ENCODE assay signal across 8 cellular contexts in genomic region chr12:4857472-4858291, GRCh38. TPM values are rescaled to one million over a fixed set of nuclear protein-coding genes. Genes with fewer than 3 reads are reported as not detected.
DNase-seq lines count a peak whose midpoint lies in the region; ATAC-seq, FAIRE-seq and TF ChIP-seq lines count a peak whose summit lies in the region.

No MANE protein-coding gene starts in this region.

- no peaks in the 10 kb centered on the region for H3K27me3 ChIP-seq in liver (ENCODE audit: control insufficient read depth in 4 of 4, insufficient read depth in 4 of 4, low read length in 3 of 4)

- FAIRE-seq in GM12891 (lab: Jason Lieb, UNC) = peak; percentile 91

- no peaks in the 10 kb centered on the region for H3K36me3 ChIP-seq in liver (ENCODE audit: control insufficient read depth in 4 of 4, insufficient read depth in 3 of 4, low read depth in 1 of 4, low read length in 3 of 4)

- TF ChIP-seq RAD21 in liver (IDR thresholded peaks at IDR 0.05) = peak; percentile 73 to 79

- CTCF ChIA-PET in activated CD4-positive, alpha-beta T cell treated with anti-CD3 and anti-CD28 coated beads, Interleukin-2, amount 10 ng/mL, durations not matched to agents 7 days and 5 days (lab: Charles Lee) = interaction anchor here (0.6 to 6.8 kb wide), 19 partner anchors 9 to 1950 kb away, joined by 3 to 70 read pairs (median 4); no protein-coding TSS in a partner anchor

- H3K36me3 Mint-ChIP-seq in activated CD4-positive, alpha-beta T cell treated with anti-CD3 and anti-CD28 coated beads, Interleukin-2, amount 10 ng/mL, durations not matched to agents 7 days and 5 days (ENCODE audit: low read depth) = no peaks in the 10 kb centered on the region

- H3K9ac ChIP-seq in liver (ENCODE audit: low read depth in 1 of 2, low read length in 2 of 2) = no peak overlapping the region

- peak; percentile 81 for TF ChIP-seq CTCF in liver (IDR thresholded peaks at IDR 0.05; ENCODE audit: low read depth, low read length, missing input control)

- 4% methylated on average over 24 of the region's 24 CpGs for WGBS in liver

- peak overlapping the region in 1 of 3 donors; percentile 2 for H3K4me3 ChIP-seq in liver (ENCODE audit: low read depth in 1 of 3, low read length in 3 of 3)

- POLR2A ChIA-PET in activated CD4-positive, alpha-beta T cell treated with anti-CD3 and anti-CD28 coated beads, Interleukin-2, amount 10 ng/mL, durations not matched to agents 7 days and 5 days (lab: Charles Lee) = no interaction called here

- no peaks in the 10 kb centered on the region for H3K9me3 Mint-ChIP-seq in activated CD4-positive, alpha-beta T cell treated with anti-CD3 and anti-CD28 coated beads, Interleukin-2, amount 10 ng/mL, durations not matched to agents 7 days and 5 days

- TF ChIP-seq POLR2A in GM12891 (IDR thresholded peaks at IDR 0.05; ENCODE audit: low read depth, low read length) = no peak

- peaks cover 0 to 14% (median 8%) of the 10 kb centered on the region in 4 donors for H3K4me1 ChIP-seq in liver (ENCODE audit: control insufficient read depth in 4 of 4, insufficient read depth in 4 of 4, low read length in 3 of 4)

- peak; percentile 58 for DNase-seq in GM12891 (ENCODE audit: insufficient read length, low spot score)
- peak; percentile 51 to 79 for DNase-seq in NCI-H524 (lab: John Stamatoyannopoulos, UW)
- peak; percentile 81 for DNase-seq in activated CD4-positive, alpha-beta T cell treated with anti-CD3 and anti-CD28 coated beads, Interleukin-2, amount 10 ng/mL, durations not matched to agents 7 days and 5 days
- peak; percentile 76 for DNase-seq in dedifferentiated amniotic fluid mesenchymal stem cell (ENCODE audit: extremely low spot score)
- DNase-seq in stimulated activated CD4-positive, alpha-beta T cell treated with anti-CD3 and anti-CD28 coated beads, TNF-alpha, amount 100 ng/mL, for 1 hour (ENCODE audit: low read depth in 3 of 3, low spot score in 1 of 3) = peak; percentile 27 to 63 (median 30)

- ATAC-seq in HG03439 (IDR thresholded peaks at IDR 0.05; ENCODE audit: unreplicated experiment) (peak; percentile 68), HG02840 (IDR thresholded peaks at IDR 0.05; ENCODE audit: low FRiP score, unreplicated experiment) (no peak)

- H3K27ac Mint-ChIP-seq in activated CD4-positive, alpha-beta T cell treated with anti-CD3 and anti-CD28 coated beads, Interleukin-2, amount 10 ng/mL, durations not matched to agents 7 days and 5 days = no peak overlapping the region

- no peak overlapping the region for H3K27ac ChIP-seq in liver (ENCODE audit: low read depth in 1 of 2, low read length in 2 of 2)

- peaks cover 28% of the 10 kb centered on the region for H3K27me3 Mint-ChIP-seq in activated CD4-positive, alpha-beta T cell treated with anti-CD3 and anti-CD28 coated beads, Interleukin-2, amount 10 ng/mL, durations not matched to agents 7 days and 5 days

- peak overlapping the region; percentile 34 for H3K4me3 Mint-ChIP-seq in activated CD4-positive, alpha-beta T cell treated with anti-CD3 and anti-CD28 coated beads, Interleukin-2, amount 10 ng/mL, durations not matched to agents 7 days and 5 days

- peaks cover 20% of the 10 kb centered on the region for H3K4me1 Mint-ChIP-seq in activated CD4-positive, alpha-beta T cell treated with anti-CD3 and anti-CD28 coated beads, Interleukin-2, amount 10 ng/mL, durations not matched to agents 7 days and 5 days

- no peaks in the 10 kb centered on the region for H3K9me3 ChIP-seq in liver (ENCODE audit: control insufficient read depth in 4 of 4, low read length in 3 of 4)

TF ChIP-seq in GM12891, 5 proteins besides CTCF, POLR2A, EP300 and RAD21:
- TF ChIP-seq TAF1 (IDR thresholded peaks at IDR 0.05; ENCODE audit: low read depth, low read length) = no peak
- TF ChIP-seq POLR2AphosphoS5 (IDR thresholded peaks at IDR 0.05; ENCODE audit: low read depth, low read length) = no peak
- no peak for TF ChIP-seq SPI1 (IDR thresholded peaks at IDR 0.05; ENCODE audit: low read depth, low read length)
- no peak for TF ChIP-seq POU2F2 (IDR thresholded peaks at IDR 0.05; ENCODE audit: low read depth, low read length)
- TF ChIP-seq PAX5 (IDR thresholded peaks at IDR 0.05; ENCODE audit: insufficient read depth, low read length, severe bottlenecking) = no peak

TF ChIP-seq in liver, 16 proteins besides CTCF, POLR2A, EP300 and RAD21:
- no peak for TF ChIP-seq SP1 (IDR thresholded peaks at IDR 0.05)
- no peak for TF ChIP-seq YY1 (IDR thresholded peaks at IDR 0.05)

RNA-seq across cellular contexts. Expression of gene KCNA1, which starts 52.0 kb away (rescaled TPM):
- polyA plus RNA-seq in GM12891 (2012; ENCODE audit: low read depth, missing spikeins) = 1.0 TPM
- total RNA-seq in activated CD4-positive, alpha-beta T cell treated with anti-CD3 and anti-CD28 coated beads, Interleukin-2, amount 10 ng/mL, durations not matched to agents 7 days and 5 days = not detected
- total RNA-seq in liver = not detected
- polyA plus RNA-seq in liver = not detected

Comparison
In these comparisons a context has a peak if more than half of its experiments do, and no peak if none do; other contexts are left out.
1. DNase-seq: peak in every context shown above with its lines; median percentile 81 in activated CD4-positive, alpha-beta T cell treated with anti-CD3 and anti-CD28 coated beads, Interleukin-2, amount 10 ng/mL, durations not matched to agents 7 days and 5 days; 76 in dedifferentiated amniotic fluid mesenchymal stem cell; 65 in NCI-H524; 58 in GM12891; 30 in stimulated activated CD4-positive, alpha-beta T cell treated with anti-CD3 and anti-CD28 coated beads, TNF-alpha, amount 100 ng/mL, for 1 hour.